25 cellular contexts compared by ENCODE assay signal in the genomic region with DNA sequence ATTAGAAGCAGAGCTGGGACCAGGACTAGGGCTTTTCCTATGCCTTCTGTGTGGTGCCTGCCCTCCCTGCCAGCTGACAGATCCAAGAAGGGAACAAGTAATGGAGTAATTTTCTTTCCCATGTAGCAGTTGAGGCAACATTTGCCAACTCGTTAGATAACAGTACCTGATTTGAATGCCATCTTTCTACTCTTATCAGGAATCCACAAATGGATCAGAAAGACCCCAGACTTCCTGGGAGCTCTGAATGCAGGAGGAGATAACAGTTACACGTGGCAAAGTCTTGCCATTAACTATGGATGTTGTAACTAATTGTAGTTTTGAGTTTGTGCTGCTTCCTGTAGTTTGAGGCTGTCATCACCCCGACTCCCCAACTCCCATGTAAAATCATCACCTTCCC. TPM values are rescaled to one million over a fixed set of nuclear protein-coding genes. Genes with fewer than 3 reads are reported as not detected.
DNase-seq lines count a peak whose midpoint lies in the region; ATAC-seq, FAIRE-seq and TF ChIP-seq lines count a peak whose summit lies in the region.
"Had no signal": no experiment of that assay in that cellular context is flagged by ENCODE, and none has a peak within 500 bp of the region (broad histone marks: within the 10 kb centered on the region; RNA-seq: fewer than 3 reads in every experiment).

No MANE protein-coding gene starts in this region.

- peaks cover 54% of the 10 kb centered on the region for H3K4me1 Mint-ChIP-seq in activated naive CD4-positive, alpha-beta T cell treated with anti-CD3 and anti-CD28 coated beads, Interleukin-2, amount 50 U/mL, for 24 hours
- H3K4me1 Mint-ChIP-seq: activated B cell treated with CpG ODN at 0.5 μM for 24 hours had no signal

- H3K4me2 ChIP-seq in endothelial cell of umbilical vein (ENCODE audit: insufficient read depth, low read length) (no peak overlapping the region), smooth muscle cell (no peak overlapping the region)
- H3K4me2 ChIP-seq: GM23338 had no signal

- H3K36me3 Mint-ChIP-seq in activated naive CD4-positive, alpha-beta T cell treated with anti-CD3 and anti-CD28 coated beads, Interleukin-2, amount 50 U/mL, for 24 hours: peaks cover 48% of the 10 kb centered on the region

- no peaks in the 10 kb centered on the region for H3K9me3 Mint-ChIP-seq in activated naive CD4-positive, alpha-beta T cell treated with anti-CD3 and anti-CD28 coated beads, Interleukin-2, amount 50 U/mL, for 24 hours
- H3K9me3 Mint-ChIP-seq: activated B cell treated with CpG ODN at 0.5 μM for 24 hours, CD14-positive monocyte, GM23338 had no signal

- TF ChIP-seq CTCF in RWPE2 (IDR thresholded peaks at IDR 0.05; ENCODE audit: poor library complexity, severe bottlenecking) (no peak), endothelial cell of umbilical vein (IDR thresholded peaks at IDR 0.05; ENCODE audit: extremely low read depth in 1 of 2, insufficient read depth in 1 of 2, low read depth in 1 of 2, low read length in 2 of 2) (no peak), smooth muscle cell (IDR thresholded peaks at IDR 0.05; ENCODE audit: borderline replicate concordance, insufficient read depth, poor library complexity, severe bottlenecking) (no peak)

- POLR2A ChIA-PET in endothelial cell of umbilical vein (lab: Charles Lee): no interaction called here

- no peaks in the 10 kb centered on the region for H3K9me3 ChIP-seq in RWPE2 (ENCODE audit: severe bottlenecking)
- H3K9me3 ChIP-seq in endothelial cell of umbilical vein (replicated peaks; ENCODE audit: control insufficient read depth, insufficient read depth, low read length): no peaks in the 10 kb centered on the region
- no peaks in the 10 kb centered on the region for H3K9me3 ChIP-seq in smooth muscle cell (replicated peaks; ENCODE audit: low read depth)
- H3K9me3 ChIP-seq: Peyer's patch, SJCRH30, upper lobe of right lung had no signal

- no TSS peak for BruUV-seq in endothelial cell of umbilical vein (replicated peaks; lab: Mats Ljungman, UMichigan)

- H3K36me3 ChIP-seq in RWPE2 (ENCODE audit: low read depth) (peaks cover 16% of the 10 kb centered on the region; the same call in 1 of the 2 replicates), endothelial cell of umbilical vein (ENCODE audit: control insufficient read depth in 2 of 2, extremely low read depth in 1 of 2, insufficient read depth in 2 of 2, low read length in 2 of 2) (no peaks in the 10 kb centered on the region), smooth muscle cell (ENCODE audit: low read depth) (no peaks in the 10 kb centered on the region)
- H3K36me3 ChIP-seq: Peyer's patch, upper lobe of right lung had no signal

- intact Hi-C loops in endothelial cell of umbilical vein (cut with micrococcal nuclease): loop anchor here (2.0 kb wide), 1 partner anchor 69 kb away; no protein-coding TSS in a partner anchor

- 61% methylated on average over 3 of the region's 3 CpGs for WGBS in smooth muscle cell (ENCODE audit: low lambda C conversion rate)

- H3K79me2 ChIP-seq in endothelial cell of umbilical vein (ENCODE audit: control insufficient read depth, insufficient read depth, low read length) (peaks cover 7% of the 10 kb centered on the region), smooth muscle cell (ENCODE audit: low read depth) (no peaks in the 10 kb centered on the region)

- H3K27me3 ChIP-seq in RWPE2 (ENCODE audit: insufficient read depth, poor library complexity, severe bottlenecking) (no peaks in the 10 kb centered on the region), endothelial cell of umbilical vein (ENCODE audit: control insufficient read depth in 2 of 2, insufficient read depth in 2 of 2, low read length in 2 of 2) (no peaks in the 10 kb centered on the region), smooth muscle cell (ENCODE audit: low read depth) (no peaks in the 10 kb centered on the region)
- H3K27me3 ChIP-seq: Peyer's patch, SJCRH30, upper lobe of right lung had no signal

- ATAC-seq in RWPE2 (ENCODE audit: low read depth) (no peak), HG02884 (IDR thresholded peaks at IDR 0.05; ENCODE audit: unreplicated experiment) (no peak)
- ATAC-seq: esophagus mucosa, upper lobe of right lung had no signal

- H3K4me3 Mint-ChIP-seq in activated naive CD4-positive, alpha-beta T cell treated with anti-CD3 and anti-CD28 coated beads, Interleukin-2, amount 50 U/mL, for 24 hours: peak overlapping the region; percentile 15
- H3K4me3 Mint-ChIP-seq: activated B cell treated with CpG ODN at 0.5 μM for 24 hours, CD14-positive monocyte, GM23338 had no signal

- H3K4me1 ChIP-seq in RWPE2 (ENCODE audit: insufficient read depth, poor library complexity, severe bottlenecking) (peaks cover 34% of the 10 kb centered on the region), endothelial cell of umbilical vein (ENCODE audit: control insufficient read depth, extremely low read depth, insufficient read depth, low read length) (peaks cover 46% of the 10 kb centered on the region), smooth muscle cell (ENCODE audit: low read depth) (peaks cover 6% of the 10 kb centered on the region)
- H3K4me1 ChIP-seq: Peyer's patch had no signal

- peak overlapping the region; percentile 76 for H3K27ac ChIP-seq in RWPE2 (ENCODE audit: poor library complexity, severe bottlenecking)
- peak overlapping the region; percentile 83 for H3K27ac ChIP-seq in endothelial cell of umbilical vein (ENCODE audit: insufficient read depth, low read depth, low read length)
- peak overlapping the region; percentile 96 for H3K27ac ChIP-seq in smooth muscle cell (ENCODE audit: low read depth)
- H3K27ac ChIP-seq: Peyer's patch, SJCRH30, upper lobe of right lung had no signal

- H3K9ac ChIP-seq in endothelial cell of umbilical vein (replicated peaks; ENCODE audit: extremely low read depth, insufficient read depth, low read length) (no peak overlapping the region), smooth muscle cell (ENCODE audit: low read depth) (no peak overlapping the region)

- CTCF ChIA-PET in endothelial cell of umbilical vein (lab: Charles Lee): interaction anchor here (1.2 to 1.3 kb wide), 2 partner anchors 14 to 35 kb away, joined by 3 to 4 read pairs; no protein-coding TSS in a partner anchor

- no peaks in the 10 kb centered on the region for H4K20me1 ChIP-seq in endothelial cell of umbilical vein (replicated peaks; ENCODE audit: control insufficient read depth, extremely low read depth, insufficient read depth, low read length)
- no peaks in the 10 kb centered on the region for H4K20me1 ChIP-seq in smooth muscle cell (ENCODE audit: low read depth)

- H3F3A ChIP-seq in smooth muscle cell (ENCODE audit: low read depth): no peaks in the 10 kb centered on the region

- dilution Hi-C loops in endothelial cell of umbilical vein (cut with MboI; ENCODE audit: extremely low pct_ligation_motif_present, low sequenced_read_pairs): no loop called here

- H3K9me1 ChIP-seq in endothelial cell of umbilical vein (replicated peaks; ENCODE audit: control insufficient read depth, extremely low read depth, insufficient read depth, low read length): no peaks in the 10 kb centered on the region

- no peaks in the 10 kb centered on the region for H3K27me3 Mint-ChIP-seq in activated naive CD4-positive, alpha-beta T cell treated with anti-CD3 and anti-CD28 coated beads, Interleukin-2, amount 50 U/mL, for 24 hours
- H3K27me3 Mint-ChIP-seq: activated B cell treated with CpG ODN at 0.5 μM for 24 hours had no signal

- no peak overlapping the region for H2AFZ ChIP-seq in endothelial cell of umbilical vein (ENCODE audit: low read depth, low read length)
- no peak overlapping the region for H2AFZ ChIP-seq in smooth muscle cell (ENCODE audit: low read depth)
- H2AFZ ChIP-seq: GM23338 had no signal

- H3K4me3 ChIP-seq in RWPE2 (ENCODE audit: severe bottlenecking) (no peak overlapping the region), endothelial cell of umbilical vein (replicated peaks in 1 of 3; ENCODE audit: insufficient read depth in 1 of 3, low read depth in 1 of 3, low read length in 3 of 3) (no peak overlapping the region), smooth muscle cell (no peak overlapping the region)
- H3K4me3 ChIP-seq: GM23338, lung, Peyer's patch, SJCRH30, upper lobe of right lung had no signal

- no peak for DNase-seq in activated naive CD4-positive, alpha-beta T cell treated with anti-CD3 and anti-CD28 coated beads, Interleukin-2, amount 50 U/mL, for 16 hours
- no peak for DNase-seq in RWPE2 (ENCODE audit: low spot score)
- no peak for DNase-seq in endothelial cell of umbilical vein (ENCODE audit: low read depth, low spot score)
- no peak for DNase-seq in smooth muscle cell (lab: John Stamatoyannopoulos, UW; ENCODE audit: unreplicated experiment)
- DNase-seq in globus pallidus (ENCODE audit: low spot score): no peak
- DNase-seq in stimulated activated naive CD4-positive, alpha-beta T cell treated with Interleukin-2 at 50 U/mL for 16 hours (lab: John Stamatoyannopoulos, UW): no peak
- DNase-seq: activated B cell treated with CpG ODN at 0.5 μM for 24 hours; activated naive CD4-positive, alpha-beta T cell treated with Interleukin-2 at 50 U/mL for 16 hours; activated T-cell treated with anti-CD3 and anti-CD28 coated beads, Interleukin-2, amount 50 U/mL, for 1 hour; EL; kidney glomerular epithelial cell; NCI-H1105 treated with DMSO at 0.1 percent for 48 hours; NCI-H2081 treated with DMSO at 0.1 percent for 48 hours; occipital lobe; Peyer's patch; SJCRH30; T-helper 2 cell; upper lobe of right lung had no signal

- FAIRE-seq in endothelial cell of umbilical vein (lab: Jason Lieb, UNC): no peak
- FAIRE-seq: frontal cortex had no signal

- no peak for TF ChIP-seq POLR2A in endothelial cell of umbilical vein (IDR thresholded peaks at IDR 0.05; ENCODE audit: low read depth, low read length)

- H3K27ac Mint-ChIP-seq in activated naive CD4-positive, alpha-beta T cell treated with anti-CD3 and anti-CD28 coated beads, Interleukin-2, amount 50 U/mL, for 24 hours: peak overlapping the region; percentile 46
- H3K27ac Mint-ChIP-seq: activated B cell treated with CpG ODN at 0.5 μM for 24 hours, CD14-positive monocyte, GM23338 had no signal

TF ChIP-seq in endothelial cell of umbilical vein, 7 proteins besides CTCF, POLR2A, EP300 and RAD21 (continues in another document):
- TF ChIP-seq POLR2AphosphoS5 (IDR thresholded peaks at IDR 0.05; ENCODE audit: insufficient read depth, low read depth, low read length): no peak
- TF ChIP-seq MYC (IDR thresholded peaks at IDR 0.05; ENCODE audit: low read depth, low read length): no peak
- TF ChIP-seq JUN (IDR thresholded peaks at IDR 0.05; ENCODE audit: borderline replicate concordance, insufficient read depth, insufficient read length, low read depth): no peak

RNA-seq across cellular contexts. Expression of a gene that starts 39.2 kb away (rescaled TPM):
- 12.1 and 13.2 TPM in 2 replicates for total RNA-seq in endothelial cell of umbilical vein
- 9.0 and 12.9 TPM in 2 replicates for polyA plus RNA-seq in endothelial cell of umbilical vein
- 13.3 and 15.1 TPM in 2 replicates for polyA plus RNA-seq in endothelial cell of umbilical vein (2011; cell fraction: cytosol; rRNA removed)
- 12.4 and 16.0 TPM in 2 replicates for polyA plus RNA-seq in endothelial cell of umbilical vein (2011; cell fraction: nucleus; rRNA removed)
- 12.5 and 19.1 TPM in 2 replicates for polyA plus RNA-seq in endothelial cell of umbilical vein (2012)
- 12.8 and 15.1 TPM in 2 replicates for polyA minus RNA-seq in endothelial cell of umbilical vein
- 11.8 TPM for polyA minus RNA-seq in endothelial cell of umbilical vein (2011; cell fraction: cytosol; rRNA and poly(A)+ RNA removed)
- 17.2 and 19.3 TPM in 2 replicates for polyA minus RNA-seq in endothelial cell of umbilical vein (2011; cell fraction: nucleus; rRNA and poly(A)+ RNA removed)
- total RNA-seq in smooth muscle cell: 7.9 and 11.1 TPM in 2 replicates
- polyA plus RNA-seq in smooth muscle cell: 5.8 and 7.9 TPM in 2 replicates
